Comparison of ENCODE assay signal across 32 cellular contexts in the genomic region with DNA sequence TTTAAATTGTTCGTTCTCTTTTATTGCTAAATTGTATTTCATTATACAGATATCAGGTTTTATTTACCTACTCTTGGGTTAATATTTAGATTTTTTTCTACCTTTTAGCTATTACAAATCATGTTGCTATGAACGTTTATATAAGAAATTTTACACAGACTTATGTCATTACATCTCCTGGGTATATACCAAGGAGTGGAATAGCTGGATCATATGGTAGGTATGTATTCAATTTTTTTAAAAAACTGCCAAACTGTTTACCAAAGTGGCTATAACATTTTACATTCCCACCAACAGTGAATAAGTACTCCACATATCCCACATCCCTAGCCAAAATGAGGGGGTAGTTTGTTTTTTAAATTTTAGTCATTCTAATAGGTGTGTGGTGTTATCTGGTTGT.
"Had no signal": no experiment of that assay in that cellular context is flagged by ENCODE, and none has a peak within 500 bp of the region (broad histone marks: within the 10 kb centered on the region; RNA-seq: fewer than 3 reads in every experiment).

No MANE protein-coding gene starts in this region.

- H3K27me3 ChIP-seq: adrenal gland, ascending aorta, body of pancreas, brain microvascular endothelial cell, breast epithelium, cardiac muscle cell had no signal

- FAIRE-seq: astrocyte, bronchial epithelial cell had no signal

- H3K4me3 ChIP-seq: adrenal gland, ascending aorta, body of pancreas, breast epithelium, cardiac muscle cell had no signal

- H3K4me1 ChIP-seq: adrenal gland, ascending aorta, body of pancreas, breast epithelium had no signal

- H3K36me3 ChIP-seq: adrenal gland, ascending aorta, brain microvascular endothelial cell, breast epithelium, cardiac muscle cell had no signal

- ATAC-seq: activated naive CD4-positive, alpha-beta T cell treated with anti-CD3 and anti-CD28 coated beads, Interleukin-2, amount 50 U/mL, for 72 hours; activated naive CD8-positive, alpha-beta T cell treated with anti-CD3 and anti-CD28 coated beads, Interleukin-2, amount 50 U/mL, for 24 hours; activated T-cell treated with anti-CD3 and anti-CD28 coated beads, Interleukin-2, amount 50 U/mL, for 4 hours; activated T-cell treated with anti-CD3 and anti-CD28 coated beads, Interleukin-2, amount 50 U/mL, for 72 hours; activated T-helper 17 cell treated with anti-CD3 and anti-CD28 coated beads, Interleukin-2, amount 50 U/mL, for 72 hours; body of pancreas had no signal

- H3K27ac ChIP-seq: adrenal gland, ascending aorta, body of pancreas, brain microvascular endothelial cell, breast epithelium, cardiac muscle cell had no signal

- H3K9me3 ChIP-seq: adrenal gland, ascending aorta, body of pancreas, breast epithelium had no signal

- DNase-seq: activated effector memory CD4-positive, alpha-beta T cell treated with anti-CD3 and anti-CD28 coated beads, Interleukin-2, amount 50 U/mL, for 16 hours; activated gamma-delta T cell; activated gamma-delta T cell treated with Interleukin-2 at 50 U/mL for 16 hours; activated naive CD4-positive, alpha-beta T cell; activated naive CD4-positive, alpha-beta T cell treated with anti-CD3 and anti-CD28 coated beads for 36 hours; activated naive CD4-positive, alpha-beta T cell treated with anti-CD3 and anti-CD28 coated beads, Interleukin-2, amount 10 ng/mL, durations not matched to agents 7 days and 5 days; activated naive CD4-positive, alpha-beta T cell treated with Interleukin-2 at 50 U/mL for 16 hours; activated naive CD8-positive, alpha-beta T cell treated with anti-CD3 and anti-CD28 coated beads for 36 hours; activated naive CD8-positive, alpha-beta T cell treated with anti-CD3 and anti-CD28 coated beads, Interleukin-2, amount 10 ng/mL, durations not matched to agents 7 days and 5 days; activated naive CD8-positive, alpha-beta T cell treated with anti-CD3 and anti-CD28 coated beads, Interleukin-2, amount 50 U/mL, for 24 hours; activated T-cell treated with anti-CD3 and anti-CD28 coated beads, Interleukin-2, amount 50 U/mL, for 1 hour; activated T-cell treated with anti-CD3 and anti-CD28 coated beads, Interleukin-2, amount 50 U/mL, for 24 hours; activated T-cell treated with anti-CD3 and anti-CD28 coated beads, Interleukin-2, amount 50 U/mL, for 4 hours; activated T-cell treated with anti-CD3 and anti-CD28 coated beads, Interleukin-2, amount 50 U/mL, for 48 hours; activated T-cell treated with anti-CD3 and anti-CD28 coated beads, Interleukin-2, amount 50 U/mL, for 72 hours; adrenal gland; amniotic stem cell; amygdala; anterior cingulate cortex; aorta; body of pancreas; brain microvascular endothelial cell; caudate nucleus; central memory CD4-positive, alpha-beta T cell; cerebellar nuclear complex had no signal
